1 cellular context compared by ENCODE assay signal in the genomic region with DNA sequence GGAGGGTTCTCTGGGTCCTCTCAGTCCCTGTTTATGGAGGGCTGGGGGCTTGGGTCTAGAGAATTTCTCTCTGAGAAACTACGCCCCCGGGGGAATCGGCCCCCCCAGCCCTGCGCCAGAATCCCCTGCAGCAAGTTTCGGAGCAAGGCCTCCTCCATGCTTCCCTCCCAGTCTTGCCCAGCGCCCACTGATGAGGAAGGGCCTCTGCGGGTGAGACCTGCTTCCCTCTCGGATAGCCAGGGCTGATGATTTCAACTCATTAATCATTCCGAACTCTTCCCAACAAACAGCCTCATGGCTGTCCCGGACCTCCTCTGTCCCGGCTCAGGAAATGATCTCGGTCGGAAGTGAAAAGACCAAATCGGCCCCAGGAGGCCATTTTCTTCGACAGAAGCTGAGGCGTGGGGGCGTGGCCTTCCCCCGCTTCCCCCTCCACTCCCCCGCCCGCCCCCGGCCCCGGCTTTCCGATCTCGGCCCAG.
TF ChIP-seq lines count a peak whose summit lies in the region.

No MANE protein-coding gene starts in this region.

TF ChIP-seq in GM12878, 131 proteins besides CTCF, POLR2A, EP300 and RAD21 (continued from another document):
- TF ChIP-seq ZNF592 (IDR thresholded peaks at IDR 0.05): peak; percentile 11; the same call in 1 of the 2 replicates
- no peak for TF ChIP-seq NFIC (IDR thresholded peaks at IDR 0.05; ENCODE audit: low read depth, low read length)
- no peak for TF ChIP-seq MXI1 (IDR thresholded peaks at IDR 0.05; ENCODE audit: low read depth, low read length)
- no peak for TF ChIP-seq ZZZ3 (IDR thresholded peaks at IDR 0.05; ENCODE audit: control insufficient read depth, insufficient read length, low read depth)
- no peak for TF ChIP-seq SREBF1 (IDR thresholded peaks at IDR 0.05; ENCODE audit: low read length)
- TF ChIP-seq MEF2B (IDR thresholded peaks at IDR 0.05; ENCODE audit: partially characterized antibody, poor library complexity, severe bottlenecking): peak; percentile 31
- TF ChIP-seq, protein P1, sequence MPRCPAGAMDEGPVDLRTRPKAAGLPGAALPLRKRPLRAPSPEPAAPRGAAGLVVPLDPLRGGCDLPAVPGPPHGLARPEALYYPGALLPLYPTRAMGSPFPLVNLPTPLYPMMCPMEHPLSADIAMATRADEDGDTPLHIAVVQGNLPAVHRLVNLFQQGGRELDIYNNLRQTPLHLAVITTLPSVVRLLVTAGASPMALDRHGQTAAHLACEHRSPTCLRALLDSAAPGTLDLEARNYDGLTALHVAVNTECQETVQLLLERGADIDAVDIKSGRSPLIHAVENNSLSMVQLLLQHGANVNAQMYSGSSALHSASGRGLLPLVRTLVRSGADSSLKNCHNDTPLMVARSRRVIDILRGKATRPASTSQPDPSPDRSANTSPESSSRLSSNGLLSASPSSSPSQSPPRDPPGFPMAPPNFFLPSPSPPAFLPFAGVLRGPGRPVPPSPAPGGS (IDR thresholded peaks at IDR 0.05; ENCODE audit: borderline replicate concordance, insufficient read depth, low read depth, low read length, poor library complexity, severe bottlenecking): no peak
- peak; percentile 86 for TF ChIP-seq TAF1 (IDR thresholded peaks at IDR 0.05; ENCODE audit: borderline replicate concordance, low read depth, low read length)
- TF ChIP-seq TCF7 (IDR thresholded peaks at IDR 0.05; ENCODE audit: borderline replicate concordance): no peak
- TF ChIP-seq, protein P2, sequence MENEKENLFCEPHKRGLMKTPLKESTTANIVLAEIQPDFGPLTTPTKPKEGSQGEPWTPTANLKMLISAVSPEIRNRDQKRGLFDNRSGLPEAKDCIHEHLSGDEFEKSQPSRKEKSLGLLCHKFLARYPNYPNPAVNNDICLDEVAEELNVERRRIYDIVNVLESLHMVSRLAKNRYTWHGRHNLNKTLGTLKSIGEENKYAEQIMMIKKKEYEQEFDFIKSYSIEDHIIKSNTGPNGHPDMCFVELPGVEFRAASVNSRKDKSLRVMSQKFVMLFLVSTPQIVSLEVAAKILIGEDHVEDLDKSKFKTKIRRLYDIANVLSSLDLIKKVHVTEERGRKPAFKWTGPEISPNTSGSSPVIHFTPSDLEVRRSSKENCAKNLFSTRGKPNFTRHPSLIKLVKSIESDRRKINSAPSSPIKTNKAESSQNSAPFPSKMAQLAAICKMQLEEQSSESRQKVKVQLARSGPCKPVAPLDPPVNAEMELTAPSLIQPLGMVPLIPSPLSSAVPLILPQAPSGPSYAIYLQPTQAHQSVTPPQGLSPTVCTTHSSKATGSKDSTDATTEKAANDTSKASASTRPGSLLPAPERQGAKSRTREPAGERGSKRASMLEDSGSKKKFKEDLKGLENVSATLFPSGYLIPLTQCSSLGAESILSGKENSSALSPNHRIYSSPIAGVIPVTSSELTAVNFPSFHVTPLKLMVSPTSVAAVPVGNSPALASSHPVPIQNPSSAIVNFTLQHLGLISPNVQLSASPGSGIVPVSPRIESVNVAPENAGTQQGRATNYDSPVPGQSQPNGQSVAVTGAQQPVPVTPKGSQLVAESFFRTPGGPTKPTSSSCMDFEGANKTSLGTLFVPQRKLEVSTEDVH (IDR thresholded peaks at IDR 0.05; ENCODE audit: low read depth, partially characterized antibody): no peak
- TF ChIP-seq, protein P3, sequence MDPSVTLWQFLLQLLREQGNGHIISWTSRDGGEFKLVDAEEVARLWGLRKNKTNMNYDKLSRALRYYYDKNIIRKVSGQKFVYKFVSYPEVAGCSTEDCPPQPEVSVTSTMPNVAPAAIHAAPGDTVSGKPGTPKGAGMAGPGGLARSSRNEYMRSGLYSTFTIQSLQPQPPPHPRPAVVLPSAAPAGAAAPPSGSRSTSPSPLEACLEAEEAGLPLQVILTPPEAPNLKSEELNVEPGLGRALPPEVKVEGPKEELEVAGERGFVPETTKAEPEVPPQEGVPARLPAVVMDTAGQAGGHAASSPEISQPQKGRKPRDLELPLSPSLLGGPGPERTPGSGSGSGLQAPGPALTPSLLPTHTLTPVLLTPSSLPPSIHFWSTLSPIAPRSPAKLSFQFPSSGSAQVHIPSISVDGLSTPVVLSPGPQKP (IDR thresholded peaks at IDR 0.05; ENCODE audit: low read depth, low read length): peak; percentile 86; the same call in 1 of the 2 replicates
- no peak for TF ChIP-seq IKZF2 (IDR thresholded peaks at IDR 0.05)
- no peak for TF ChIP-seq KAT2A (conservative IDR thresholded peaks at IDR 0.05; ENCODE audit: control insufficient read depth, low read depth, low read length)
- no peak for TF ChIP-seq CREM (IDR thresholded peaks at IDR 0.05; ENCODE audit: low read depth)
- TF ChIP-seq, protein P4, sequence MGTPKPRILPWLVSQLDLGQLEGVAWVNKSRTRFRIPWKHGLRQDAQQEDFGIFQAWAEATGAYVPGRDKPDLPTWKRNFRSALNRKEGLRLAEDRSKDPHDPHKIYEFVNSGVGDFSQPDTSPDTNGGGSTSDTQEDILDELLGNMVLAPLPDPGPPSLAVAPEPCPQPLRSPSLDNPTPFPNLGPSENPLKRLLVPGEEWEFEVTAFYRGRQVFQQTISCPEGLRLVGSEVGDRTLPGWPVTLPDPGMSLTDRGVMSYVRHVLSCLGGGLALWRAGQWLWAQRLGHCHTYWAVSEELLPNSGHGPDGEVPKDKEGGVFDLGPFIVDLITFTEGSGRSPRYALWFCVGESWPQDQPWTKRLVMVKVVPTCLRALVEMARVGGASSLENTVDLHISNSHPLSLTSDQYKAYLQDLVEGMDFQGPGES (IDR thresholded peaks at IDR 0.05): no peak
- TF ChIP-seq ZNF24 (IDR thresholded peaks at IDR 0.05): no peak
- no peak for TF ChIP-seq SIN3A (IDR thresholded peaks at IDR 0.05; ENCODE audit: low read depth, low read length)
- TF ChIP-seq JUND (IDR thresholded peaks at IDR 0.05; ENCODE audit: low read depth, low read length): no peak
- no peak for TF ChIP-seq E2F4 (IDR thresholded peaks at IDR 0.05; ENCODE audit: low read depth, low read length)
- peak; percentile 36; the same call in 1 of the 2 replicates for TF ChIP-seq IKZF1 (conservative IDR thresholded peaks at IDR 0.05)
- no peak for TF ChIP-seq ASH2L (IDR thresholded peaks at IDR 0.05; ENCODE audit: borderline replicate concordance, low read depth)
- TF ChIP-seq NR2C1 (IDR thresholded peaks at IDR 0.05): no peak
- TF ChIP-seq RELB (IDR thresholded peaks at IDR 0.05; ENCODE audit: low read depth): no peak
- TF ChIP-seq ZBED1 (IDR thresholded peaks at IDR 0.05; ENCODE audit: borderline replicate concordance): no peak
- TF ChIP-seq, protein P5, sequence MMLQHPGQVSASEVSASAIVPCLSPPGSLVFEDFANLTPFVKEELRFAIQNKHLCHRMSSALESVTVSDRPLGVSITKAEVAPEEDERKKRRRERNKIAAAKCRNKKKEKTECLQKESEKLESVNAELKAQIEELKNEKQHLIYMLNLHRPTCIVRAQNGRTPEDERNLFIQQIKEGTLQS (IDR thresholded peaks at IDR 0.05; ENCODE audit: borderline replicate concordance, extremely low read depth, low read depth, low read length): no peak
- no peak for TF ChIP-seq BHLHE40 (IDR thresholded peaks at IDR 0.05; ENCODE audit: borderline replicate concordance in 1 of 2, low read depth in 2 of 2, low read length in 1 of 2)
- TF ChIP-seq BACH1 (IDR thresholded peaks at IDR 0.05; ENCODE audit: borderline replicate concordance): no peak
- 0 out of 2 replicates have a peak, but pooled peaks have one; percentile 51 for TF ChIP-seq PAX8 (IDR thresholded peaks at IDR 0.05)
TF ChIP-seq in GM12878: peak in this region for 16.
